Comparison of ENCODE assay signal across 25 cellular contexts in genomic region chrX:137930562-137930961, GRCh38.
"Had no signal": no experiment of that assay in that cellular context is flagged by ENCODE, and none has a peak within 500 bp of the region (broad histone marks: within the 10 kb centered on the region; RNA-seq: fewer than 3 reads in every experiment).

No MANE protein-coding gene starts in this region.

- H3K36me3 Mint-ChIP-seq: activated naive CD4-positive, alpha-beta T cell treated with anti-CD3 and anti-CD28 coated beads, Interleukin-2, amount 10 ng/mL, durations not matched to agents 7 days and 5 days; activated naive CD8-positive, alpha-beta T cell treated with anti-CD3 and anti-CD28 coated beads, Interleukin-2, amount 10 ng/mL, durations not matched to agents 7 days and 5 days; brain; natural killer cell had no signal

- H3K4me3 Mint-ChIP-seq: activated CD4-positive, alpha-beta memory T cell treated with anti-CD3 and anti-CD28 coated beads for 36 hours; activated CD4-positive, alpha-beta T cell treated with anti-CD3 and anti-CD28 coated beads, Interleukin-2, amount 10 ng/mL, durations not matched to agents 24 days and 14 days; activated naive CD4-positive, alpha-beta T cell treated with anti-CD3 and anti-CD28 coated beads, Interleukin-2, amount 10 ng/mL, durations not matched to agents 7 days and 5 days; activated naive CD8-positive, alpha-beta T cell treated with anti-CD3 and anti-CD28 coated beads, Interleukin-2, amount 10 ng/mL, durations not matched to agents 7 days and 5 days; brain; natural killer cell had no signal

- DNase-seq: activated CD4-positive, alpha-beta memory T cell treated with anti-CD3 and anti-CD28 coated beads for 36 hours; activated CD4-positive, alpha-beta T cell treated with anti-CD3 and anti-CD28 coated beads, Interleukin-2, amount 10 ng/mL, durations not matched to agents 24 days and 14 days; activated CD4-positive, CD25-positive, alpha-beta regulatory T cell treated with anti-CD3 and anti-CD28 coated beads, Interleukin-2, amount 50 U/mL, for 72 hours; activated CD8-positive, alpha-beta memory T cell treated with anti-CD3 and anti-CD28 coated beads, Interleukin-2, amount 50 U/mL, for 4 hours; activated gamma-delta T cell; activated naive CD4-positive, alpha-beta T cell treated with anti-CD3 and anti-CD28 coated beads, Interleukin-2, amount 10 ng/mL, durations not matched to agents 7 days and 5 days; activated naive CD8-positive, alpha-beta T cell treated with anti-CD3 and anti-CD28 coated beads, Interleukin-2, amount 10 ng/mL, durations not matched to agents 7 days and 5 days; activated T-cell treated with anti-CD3 and anti-CD28 coated beads, Interleukin-2, amount 50 U/mL, for 1 hour; dorsolateral prefrontal cortex; effector memory CD4-positive, alpha-beta T cell; islet precursor cell; left ventricle myocardium inferior; mesendoderm; natural killer cell; posterior cingulate gyrus; right cardiac atrium; spleen; stimulated activated naive CD4-positive, alpha-beta T cell; trophoblast cell had no signal

- H3K27ac Mint-ChIP-seq: activated CD4-positive, alpha-beta memory T cell treated with anti-CD3 and anti-CD28 coated beads for 36 hours; activated CD4-positive, alpha-beta T cell treated with anti-CD3 and anti-CD28 coated beads, Interleukin-2, amount 10 ng/mL, durations not matched to agents 24 days and 14 days; activated naive CD4-positive, alpha-beta T cell treated with anti-CD3 and anti-CD28 coated beads, Interleukin-2, amount 10 ng/mL, durations not matched to agents 7 days and 5 days; activated naive CD8-positive, alpha-beta T cell treated with anti-CD3 and anti-CD28 coated beads, Interleukin-2, amount 10 ng/mL, durations not matched to agents 7 days and 5 days; brain; natural killer cell had no signal

- H3K9me3 ChIP-seq: ascending aorta, thoracic aorta had no signal

- H3K27me3 Mint-ChIP-seq: activated CD4-positive, alpha-beta memory T cell treated with anti-CD3 and anti-CD28 coated beads for 36 hours; activated CD4-positive, alpha-beta T cell treated with anti-CD3 and anti-CD28 coated beads, Interleukin-2, amount 10 ng/mL, durations not matched to agents 24 days and 14 days; activated naive CD4-positive, alpha-beta T cell treated with anti-CD3 and anti-CD28 coated beads, Interleukin-2, amount 10 ng/mL, durations not matched to agents 7 days and 5 days; activated naive CD8-positive, alpha-beta T cell treated with anti-CD3 and anti-CD28 coated beads, Interleukin-2, amount 10 ng/mL, durations not matched to agents 7 days and 5 days; brain had no signal

- H3K4me1 ChIP-seq: ascending aorta, left ventricle myocardium inferior, spleen had no signal

- H3K36me3 ChIP-seq: ascending aorta, cardiac muscle cell, left ventricle myocardium inferior, spleen, thoracic aorta had no signal

- H3K27ac ChIP-seq: ascending aorta, cardiac muscle cell, coronary artery, dorsolateral prefrontal cortex, left ventricle myocardium inferior, spleen, thoracic aorta had no signal

- H3K9me3 Mint-ChIP-seq: activated CD4-positive, alpha-beta T cell treated with anti-CD3 and anti-CD28 coated beads, Interleukin-2, amount 10 ng/mL, durations not matched to agents 24 days and 14 days; natural killer cell had no signal

- H3K27me3 ChIP-seq: ascending aorta, cardiac muscle cell, spleen had no signal

- H3K4me1 Mint-ChIP-seq: activated CD4-positive, alpha-beta T cell treated with anti-CD3 and anti-CD28 coated beads, Interleukin-2, amount 10 ng/mL, durations not matched to agents 24 days and 14 days; activated naive CD4-positive, alpha-beta T cell treated with anti-CD3 and anti-CD28 coated beads, Interleukin-2, amount 10 ng/mL, durations not matched to agents 7 days and 5 days; activated naive CD8-positive, alpha-beta T cell treated with anti-CD3 and anti-CD28 coated beads, Interleukin-2, amount 10 ng/mL, durations not matched to agents 7 days and 5 days; brain; natural killer cell had no signal

- H3K4me3 ChIP-seq: ascending aorta, cardiac muscle cell, coronary artery, dorsolateral prefrontal cortex, left ventricle myocardium inferior, lung, spleen, thoracic aorta had no signal
